ENCODE assay signal across 16 cellular contexts in the genomic region with DNA sequence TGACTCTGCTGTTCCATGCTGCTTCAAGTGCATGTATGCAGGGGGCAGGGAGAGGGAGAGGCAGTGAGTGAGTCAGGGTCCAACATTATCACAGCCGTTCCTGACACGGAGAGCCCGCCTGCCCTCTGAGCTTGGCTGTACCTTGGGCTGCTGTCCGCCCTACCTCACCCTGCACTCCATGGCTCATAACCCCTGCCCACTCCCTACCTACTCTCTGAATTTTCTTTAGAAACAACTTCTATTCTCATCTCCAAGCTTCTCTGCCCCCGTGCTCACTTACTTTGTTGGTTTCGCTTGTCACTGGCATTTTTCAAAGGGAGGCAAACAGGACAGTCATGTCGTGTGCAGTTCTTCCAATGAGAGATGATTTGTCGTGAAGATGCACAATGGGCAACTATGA.
DNase-seq lines count a peak whose midpoint lies in the region; ATAC-seq, FAIRE-seq and TF ChIP-seq lines count a peak whose summit lies in the region.
"Had no signal": no experiment of that assay in that cellular context is flagged by ENCODE, and none has a peak within 500 bp of the region (broad histone marks: within the 10 kb centered on the region; RNA-seq: fewer than 3 reads in every experiment).

No MANE protein-coding gene starts in this region.

- peaks cover 2% of the 10 kb centered on the region for H4K20me1 ChIP-seq in HepG2 (ENCODE audit: insufficient read depth, low read length)

- DNase-seq in activated T-cell treated with anti-CD3 and anti-CD28 coated beads, Interleukin-2, amount 50 U/mL, for 24 hours, result peak; percentile 15
- DNase-seq in activated T-cell treated with anti-CD3 and anti-CD28 coated beads, Interleukin-2, amount 50 U/mL, for 4 hours, result no peak
- DNase-seq in amniotic epithelial cell (ENCODE audit: low read depth), result peak; percentile 11
- DNase-seq in gastrocnemius medialis, result no peak
- DNase-seq in HepG2 (ENCODE audit: low spot score), result no peak
- no peak for DNase-seq in inferior parietal cortex (ENCODE audit: extremely low spot score)
- DNase-seq in NCI-H146 treated with DMSO at 0.1 percent for 48 hours (lab: John Stamatoyannopoulos, UW; ENCODE audit: unreplicated experiment), result no peak
- DNase-seq: AML-193; C1 segment of cervical spinal cord; CD4-positive, alpha-beta memory T cell; DMS79; GOT3; H9 had no signal

- CTCF ChIA-PET in HepG2 (lab: Yijun Ruan, JAX; ENCODE audit: low intra/inter-chr PET ratio, low total read pairs), result no interaction called here

- H3K9ac ChIP-seq in HepG2 (ENCODE audit: insufficient read depth, low read depth, low read length), result no peak overlapping the region

- TF ChIP-seq EP300 in HepG2 (IDR thresholded peaks at IDR 0.05; ENCODE audit: low read depth in 2 of 2, low read length in 2 of 2) (no peak), HepG2 (CRISPR knock-in tag; IDR thresholded peaks at IDR 0.05; ENCODE audit: borderline replicate concordance) (no peak)

- H3K36me3 Mint-ChIP-seq in activated T-cell treated with anti-CD3 and anti-CD28 coated beads, Interleukin-2, amount 50 U/mL, for 24 hours (ENCODE audit: low read depth), result peaks cover 58% of the 10 kb centered on the region
- peaks cover 32% of the 10 kb centered on the region for H3K36me3 Mint-ChIP-seq in activated T-cell treated with anti-CD3 and anti-CD28 coated beads, Interleukin-2, amount 50 U/mL, for 4 hours (ENCODE audit: insufficient read depth)

- in situ Hi-C loops in gastrocnemius medialis (cut with MboI; ENCODE audit: low sequenced_read_pairs in 4 of 4), result no loop called here
- in situ Hi-C loops in HepG2 (cut with HindIII; ENCODE audit: extremely low pct_ligation_motif_present, low pct_unique_long_range_greater_than_20kb), result no loop called here

- H3K9me3 ChIP-seq in gastrocnemius medialis, result no peaks in the 10 kb centered on the region
- H3K9me3 ChIP-seq in HepG2 (ENCODE audit: low read length), result no peaks in the 10 kb centered on the region

- H3K4me3 Mint-ChIP-seq in activated T-cell treated with anti-CD3 and anti-CD28 coated beads, Interleukin-2, amount 50 U/mL, for 24 hours, result no peak overlapping the region
- no peak overlapping the region for H3K4me3 Mint-ChIP-seq in activated T-cell treated with anti-CD3 and anti-CD28 coated beads, Interleukin-2, amount 50 U/mL, for 4 hours
- H3K4me3 Mint-ChIP-seq: H9 had no signal

- H3K27me3 ChIP-seq in gastrocnemius medialis (no peaks in the 10 kb centered on the region), HepG2 (ENCODE audit: control insufficient read depth in 1 of 2, insufficient read depth in 2 of 2, low read length in 2 of 2) (no peaks in the 10 kb centered on the region)

- H3K79me2 ChIP-seq in HepG2 (ENCODE audit: insufficient read depth, low read length), result peaks cover 19% of the 10 kb centered on the region

- FAIRE-seq in HepG2 (lab: Jason Lieb, UNC), result no peak
- FAIRE-seq: GM12878, GM18507 had no signal

- intact Hi-C loops in gastrocnemius medialis (cut with DNase I; ENCODE audit: low total_unique reads) (no loop called here), HepG2 (cut with micrococcal nuclease; ENCODE audit: unreplicated experiment) (no loop called here)

- H3K27me3 Mint-ChIP-seq in activated T-cell treated with anti-CD3 and anti-CD28 coated beads, Interleukin-2, amount 50 U/mL, for 24 hours, result no peaks in the 10 kb centered on the region
- no peaks in the 10 kb centered on the region for H3K27me3 Mint-ChIP-seq in activated T-cell treated with anti-CD3 and anti-CD28 coated beads, Interleukin-2, amount 50 U/mL, for 4 hours (ENCODE audit: low read depth)
- H3K27me3 Mint-ChIP-seq: CD4-positive, alpha-beta memory T cell had no signal

- peak overlapping the region in 3 of 4 donors; percentile 70 to 83 (median 81) for H3K27ac ChIP-seq in gastrocnemius medialis
- H3K27ac ChIP-seq in HepG2 (ENCODE audit: extremely low read length, insufficient read depth, low read length), result no peak overlapping the region
- H3K27ac ChIP-seq: 22Rv1 had no signal

- no peaks in the 10 kb centered on the region for H3K9me3 Mint-ChIP-seq in activated T-cell treated with anti-CD3 and anti-CD28 coated beads, Interleukin-2, amount 50 U/mL, for 24 hours
- H3K9me3 Mint-ChIP-seq in activated T-cell treated with anti-CD3 and anti-CD28 coated beads, Interleukin-2, amount 50 U/mL, for 4 hours, result no peaks in the 10 kb centered on the region
- H3K9me3 Mint-ChIP-seq: CD4-positive, alpha-beta memory T cell; H9 had no signal

- H3K4me2 ChIP-seq in HepG2 (ENCODE audit: low read depth, low read length), result no peak overlapping the region

- WGBS in HepG2 (ENCODE audit: low lambda C conversion rate), result 96% methylated on average over 8 of the region's 8 CpGs

- no peak overlapping the region for H2AFZ ChIP-seq in HepG2 (ENCODE audit: low read length)

- TF ChIP-seq POLR2A in gastrocnemius medialis (IDR thresholded peaks at IDR 0.05) (no peak), HepG2 (IDR thresholded peaks at IDR 0.05; ENCODE audit: insufficient read depth in 1 of 2, low read depth in 2 of 2, low read length in 2 of 2) (no peak)

- no TSS peak for BruUV-seq in HepG2 (replicated peaks; lab: Mats Ljungman, UMichigan)

- no peak for TF ChIP-seq RAD21 in HepG2 (CRISPR knock-in tag; IDR thresholded peaks at IDR 0.05)

- POLR2A ChIA-PET in HepG2 (lab: Yijun Ruan, JAX), result no interaction called here

- H3K4me1 ChIP-seq in gastrocnemius medialis (peaks cover 36 to 40% of the 10 kb centered on the region in 2 donors), HepG2 (ENCODE audit: insufficient read depth, low read length) (no peaks in the 10 kb centered on the region)

- peaks cover 61% of the 10 kb centered on the region for H3K4me1 Mint-ChIP-seq in activated T-cell treated with anti-CD3 and anti-CD28 coated beads, Interleukin-2, amount 50 U/mL, for 24 hours (ENCODE audit: low read depth)
- H3K4me1 Mint-ChIP-seq in activated T-cell treated with anti-CD3 and anti-CD28 coated beads, Interleukin-2, amount 50 U/mL, for 4 hours (ENCODE audit: low read depth), result peaks cover 58% of the 10 kb centered on the region
- H3K4me1 Mint-ChIP-seq: H9 had no signal

- no peak overlapping the region for H3K27ac Mint-ChIP-seq in activated T-cell treated with anti-CD3 and anti-CD28 coated beads, Interleukin-2, amount 50 U/mL, for 24 hours

- TF ChIP-seq CTCF in gastrocnemius medialis (IDR thresholded peaks at IDR 0.05 in 4 of 5, conservative IDR thresholded peaks at IDR 0.05 in 1 of 5), result no peak
- no peak for TF ChIP-seq CTCF in HepG2 (CRISPR knock-in tag; IDR thresholded peaks at IDR 0.05)

- no peak overlapping the region for H3K4me3 ChIP-seq in gastrocnemius medialis
- no peak overlapping the region for H3K4me3 ChIP-seq in HepG2 (replicated peaks in 1 of 3; ENCODE audit: insufficient read depth in 1 of 3, low read depth in 2 of 3, low read length in 3 of 3)
- H3K4me3 ChIP-seq: GM12878 had no signal

- H3K36me3 ChIP-seq in gastrocnemius medialis (peaks cover 0 to 17% of the 10 kb centered on the region in 2 donors), HepG2 (replicated peaks in 1 of 2; ENCODE audit: control insufficient read depth in 1 of 2, insufficient read depth in 2 of 2, low read length in 2 of 2) (peaks cover 30 to 62% of the 10 kb centered on the region in 2 experiments; a peak in 4 of 5 replicates)

- no peak for ATAC-seq in activated T-cell treated with anti-CD3 and anti-CD28 coated beads, Interleukin-2, amount 50 U/mL, for 4 hours
- ATAC-seq in gastrocnemius medialis (no peak), HepG2 (no peak)
- ATAC-seq: GM12878 had no signal

TF ChIP-seq in HepG2, 621 proteins besides CTCF, POLR2A, EP300 and RAD21:
- TF ChIP-seq CHD2 (IDR thresholded peaks at IDR 0.05; ENCODE audit: low read depth, low read length) (no peak), STAG1 (CRISPR knock-in tag; IDR thresholded peaks at IDR 0.05) (no peak), FOSL1 (CRISPR knock-in tag; IDR thresholded peaks at IDR 0.05; ENCODE audit: borderline replicate concordance) (no peak)
TF ChIP-seq in HepG2: peak in this region for 0.

Comparison
In these comparisons a context has a peak if more than half of its experiments do, and no peak if none do; other contexts are left out.
1. DNase-seq: peak in activated T-cell treated with anti-CD3 and anti-CD28 coated beads, Interleukin-2, amount 50 U/mL, for 24 hours (single experiment) and amniotic epithelial cell (single experiment); none in activated T-cell treated with anti-CD3 and anti-CD28 coated beads, Interleukin-2, amount 50 U/mL, for 4 hours (single experiment), gastrocnemius medialis (0 of 2), HepG2 (single experiment), inferior parietal cortex (single experiment) and NCI-H146 treated with DMSO at 0.1 percent for 48 hours (single experiment).